In the genomic region with DNA sequence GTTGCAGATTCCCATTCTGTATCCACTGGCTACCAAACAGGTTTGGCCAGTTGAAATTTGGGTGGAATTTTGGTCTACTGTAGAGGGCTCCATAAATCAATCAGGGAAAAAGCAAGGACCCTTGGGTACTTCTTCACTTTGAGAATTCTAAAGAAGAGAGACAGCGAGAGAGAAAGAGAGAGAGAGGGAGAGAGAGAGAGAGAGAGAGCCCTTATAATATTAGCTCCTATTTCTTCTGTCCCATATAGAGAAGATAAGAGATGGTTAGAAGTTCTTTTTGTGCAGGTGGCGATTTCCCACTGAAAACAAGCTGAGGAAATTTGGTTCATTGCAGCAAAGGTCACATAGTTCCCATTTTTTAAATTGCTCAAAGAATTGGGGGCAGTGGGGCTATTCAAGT, we compare ENCODE assay signal across 18 cellular contexts.
DNase-seq lines count a peak whose midpoint lies in the region; ATAC-seq and TF ChIP-seq lines count a peak whose summit lies in the region.
"Had no signal": no experiment of that assay in that cellular context is flagged by ENCODE, and none has a peak within 500 bp of the region (broad histone marks: within the 10 kb centered on the region; RNA-seq: fewer than 3 reads in every experiment).

No MANE protein-coding gene starts in this region.

- no peak overlapping the region for H3K4me3 Mint-ChIP-seq in progenitor cell of endocrine pancreas (ENCODE audit: low read depth)
- H3K4me3 Mint-ChIP-seq: CD4-positive, alpha-beta memory T cell had no signal

- H3K27ac Mint-ChIP-seq in progenitor cell of endocrine pancreas = peak overlapping the region; percentile 8
- H3K27ac Mint-ChIP-seq: CD4-positive, alpha-beta memory T cell had no signal

- no peaks in the 10 kb centered on the region for H4K20me1 ChIP-seq in Karpas-422 (ENCODE audit: insufficient read depth, low read depth, low read length)

- H3K4me2 ChIP-seq in Karpas-422 (ENCODE audit: low read depth, low read length, poor library complexity, severe bottlenecking) = peak overlapping the region; percentile 10
- H3K4me2 ChIP-seq: A549 had no signal

- H3K27ac ChIP-seq in Karpas-422 (ENCODE audit: low read length) = no peak overlapping the region
- H3K27ac ChIP-seq: A549 had no signal

- H3K36me3 Mint-ChIP-seq in progenitor cell of endocrine pancreas (ENCODE audit: insufficient read depth) = no peaks in the 10 kb centered on the region
- H3K36me3 Mint-ChIP-seq: CD4-positive, alpha-beta memory T cell had no signal

- H3K36me3 ChIP-seq in Karpas-422 (ENCODE audit: insufficient read depth, low read length) = no peaks in the 10 kb centered on the region
- H3K36me3 ChIP-seq: HAP-1 had no signal

- peaks cover 62% of the 10 kb centered on the region for H3K4me1 ChIP-seq in Karpas-422 (ENCODE audit: low read length)
- H3K4me1 ChIP-seq: A549 had no signal

- peak overlapping the region; percentile 64 for H2AFZ ChIP-seq in Karpas-422 (ENCODE audit: low read length)

- no peak for TF ChIP-seq CTCF in progenitor cell of endocrine pancreas (IDR thresholded peaks at IDR 0.05; ENCODE audit: unreplicated experiment)

- H3K4me3 ChIP-seq in Karpas-422 (ENCODE audit: low read length) = no peak overlapping the region
- H3K4me3 ChIP-seq: A549, GM12878, HAP-1 had no signal

- H3K4me1 Mint-ChIP-seq in progenitor cell of endocrine pancreas (ENCODE audit: low read depth) = peaks cover 11% of the 10 kb centered on the region
- H3K4me1 Mint-ChIP-seq: CD4-positive, alpha-beta memory T cell had no signal

- no peaks in the 10 kb centered on the region for H3K9me3 ChIP-seq in Karpas-422 (ENCODE audit: low read length)
- H3K9me3 ChIP-seq: A549, HAP-1 had no signal

- H3K27me3 Mint-ChIP-seq in progenitor cell of endocrine pancreas = peaks cover 29% of the 10 kb centered on the region

- no peaks in the 10 kb centered on the region for H3K79me2 ChIP-seq in Karpas-422 (ENCODE audit: low read length)

- no peaks in the 10 kb centered on the region for H3K27me3 ChIP-seq in Karpas-422 (ENCODE audit: low read length)

- no peak for ATAC-seq in GM18519 (IDR thresholded peaks at IDR 0.05; ENCODE audit: low FRiP score, unreplicated experiment)
- ATAC-seq: A549, GM12878 had no signal

- no peaks in the 10 kb centered on the region for H3K9me3 Mint-ChIP-seq in progenitor cell of endocrine pancreas (ENCODE audit: low read depth)

- 0 out of 2 replicates have a peak overlapping the region, but pooled peaks have one; percentile 19 for H3K9ac ChIP-seq in Karpas-422 (ENCODE audit: low read length)

- peak; percentile 51 for DNase-seq in ELF-1 (ENCODE audit: low read depth, low spot score)
- DNase-seq in Karpas-422 = no peak
- no peak for DNase-seq in progenitor cell of endocrine pancreas (ENCODE audit: low spot score, unreplicated experiment)
- no peak for DNase-seq in KG1 (lab: John Stamatoyannopoulos, UW)
- DNase-seq in mesenteric fat pad (ENCODE audit: low spot score) = no peak
- DNase-seq: 8988T; ACHN; C1 segment of cervical spinal cord; CD4-positive, alpha-beta memory T cell; COR-L47; DMS153; DND-41; GDM1; GOT3 had no signal

- no peaks in the 10 kb centered on the region for H3K9me2 ChIP-seq in Karpas-422 (replicated peaks; ENCODE audit: insufficient read depth, low read length)
